ENCODE assay signal across 1 cellular context in genomic region chr14:33767721-33768457, GRCh38.
TF ChIP-seq lines count a peak whose summit lies in the region.

No MANE protein-coding gene starts in this region.

TF ChIP-seq in endothelial cell of umbilical vein, 7 proteins besides CTCF, POLR2A, EP300 and RAD21:
- TF ChIP-seq JUN (IDR thresholded peaks at IDR 0.05; ENCODE audit: borderline replicate concordance, insufficient read depth, insufficient read length, low read depth) (no peak), MYC (IDR thresholded peaks at IDR 0.05; ENCODE audit: low read depth, low read length) (no peak), MAX (IDR thresholded peaks at IDR 0.05; ENCODE audit: insufficient read depth, insufficient read length) (no peak), POLR2AphosphoS5 (IDR thresholded peaks at IDR 0.05; ENCODE audit: insufficient read depth, low read depth, low read length) (no peak), GATA2 (IDR thresholded peaks at IDR 0.05; ENCODE audit: insufficient read depth, insufficient read length, low read depth, low read length) (no peak), EZH2 (IDR thresholded peaks at IDR 0.05; ENCODE audit: borderline replicate concordance, low read depth, low read length, severe bottlenecking) (no peak), FOS (IDR thresholded peaks at IDR 0.05; ENCODE audit: borderline replicate concordance, insufficient read depth, low read length) (no peak)
